ENCODE assay signal across 13 cellular contexts in the genomic region with DNA sequence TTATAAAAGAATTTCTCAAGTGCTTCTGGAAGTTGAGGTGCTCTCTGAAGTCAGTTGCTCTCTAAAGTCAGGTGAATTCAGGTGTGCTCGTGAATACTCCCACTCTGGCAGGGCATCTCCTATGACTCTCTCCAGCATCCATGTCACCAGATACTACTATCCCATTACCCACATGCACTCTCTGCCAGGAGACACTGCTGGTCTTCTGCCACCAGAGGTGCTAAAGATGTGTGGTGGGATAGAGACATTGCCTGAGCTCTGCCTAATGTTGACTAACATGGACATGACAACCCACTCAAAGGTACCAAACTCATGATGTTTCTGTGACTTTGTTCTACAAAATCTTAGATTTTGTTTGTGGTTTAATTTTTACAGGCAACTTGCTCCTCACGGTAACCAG.
DNase-seq lines count a peak whose midpoint lies in the region; ATAC-seq and TF ChIP-seq lines count a peak whose summit lies in the region.
"Had no signal": no experiment of that assay in that cellular context is flagged by ENCODE, and none has a peak within 500 bp of the region (broad histone marks: within the 10 kb centered on the region; RNA-seq: fewer than 3 reads in every experiment).

No MANE protein-coding gene starts in this region.

- H3K36me3 ChIP-seq in H7 (replicated peaks; ENCODE audit: control insufficient read depth, insufficient read depth, low read length): no peaks in the 10 kb centered on the region

- DNase-seq in DMS 273 (lab: John Stamatoyannopoulos, UW; ENCODE audit: unreplicated experiment) (peak; percentile 31), DMS 273 treated with DMSO at 0.1 percent for 48 hours (lab: John Stamatoyannopoulos, UW) (no peak), H7 (peak; percentile 42), RPMI7951 (ENCODE audit: low read depth) (peak; percentile 8), memory B cell (ENCODE audit: low spot score in 2 of 2) (no peak), nephron progenitor cell (no peak), GF-D8 (lab: John Stamatoyannopoulos, UW) (no peak), Right ventricle myocardium superior (no peak)
- DNase-seq: 8988T; natural killer cell; NCI-H510A treated with DMSO at 0.1 percent for 48 hours; stimulated activated CD4-positive, alpha-beta T cell treated with anti-CD3 and anti-CD28 coated beads, Interleukin-4, amount 100 ng/mL, for 24 hours had no signal

- H3K27ac Mint-ChIP-seq in memory B cell (no peak overlapping the region), nephron progenitor cell (no peak overlapping the region)
- H3K27ac Mint-ChIP-seq: dendritic cell treated with granulocyte-macrophage colony-stimulating factor and Interleukin-4, amounts not matched to agents 40 ng/mL and 50 ng/mL, for 4 days; natural killer cell had no signal

- H3K9me3 Mint-ChIP-seq in memory B cell (peaks cover 2% of the 10 kb centered on the region), nephron progenitor cell (peaks cover 35% of the 10 kb centered on the region)
- H3K9me3 Mint-ChIP-seq: natural killer cell had no signal

- H3K4me3 Mint-ChIP-seq in memory B cell: no peak overlapping the region
- no peak overlapping the region for H3K4me3 Mint-ChIP-seq in nephron progenitor cell
- H3K4me3 Mint-ChIP-seq: dendritic cell treated with granulocyte-macrophage colony-stimulating factor and Interleukin-4, amounts not matched to agents 40 ng/mL and 50 ng/mL, for 4 days; natural killer cell had no signal

- H3K4me3 ChIP-seq in H7 (ENCODE audit: insufficient read depth, low read depth, low read length): no peak overlapping the region

- H3K4me1 Mint-ChIP-seq in memory B cell: no peaks in the 10 kb centered on the region
- H3K4me1 Mint-ChIP-seq in nephron progenitor cell: no peaks in the 10 kb centered on the region
- H3K4me1 Mint-ChIP-seq: natural killer cell had no signal

- H3K27me3 Mint-ChIP-seq in memory B cell (peaks cover 15% of the 10 kb centered on the region), nephron progenitor cell (ENCODE audit: low read depth, poor library complexity) (peaks cover 8% of the 10 kb centered on the region)
- H3K27me3 Mint-ChIP-seq: dendritic cell treated with granulocyte-macrophage colony-stimulating factor and Interleukin-4, amounts not matched to agents 40 ng/mL and 50 ng/mL, for 4 days had no signal

- intact Hi-C loops in Right ventricle myocardium superior (cut with DNase I): no loop called here

- ATAC-seq in memory B cell (ENCODE audit: low read depth) (peak; percentile 32), Right ventricle myocardium superior (ENCODE audit: poor library complexity) (no peak)

- no peak for TF ChIP-seq CTCF in nephron progenitor cell (IDR thresholded peaks at IDR 0.05)

- peaks cover 2% of the 10 kb centered on the region for H3K36me3 Mint-ChIP-seq in memory B cell
- peaks cover 9% of the 10 kb centered on the region for H3K36me3 Mint-ChIP-seq in nephron progenitor cell (ENCODE audit: low read depth)
- H3K36me3 Mint-ChIP-seq: natural killer cell had no signal

- H3K27me3 ChIP-seq in H7 (ENCODE audit: control insufficient read depth, insufficient read depth, low read length): no peaks in the 10 kb centered on the region

Comparison
In these comparisons a context has a peak if more than half of its experiments do, and no peak if none do; other contexts are left out.
1. DNase-seq: peak in DMS 273 (single experiment), H7 (single experiment) and RPMI7951 (single experiment); none in DMS 273 treated with DMSO at 0.1 percent for 48 hours (single experiment), memory B cell (0 of 2), nephron progenitor cell (single experiment), GF-D8 (single experiment) and Right ventricle myocardium superior (single experiment).